Comparison of ENCODE assay signal across 26 cellular contexts in the genomic region with DNA sequence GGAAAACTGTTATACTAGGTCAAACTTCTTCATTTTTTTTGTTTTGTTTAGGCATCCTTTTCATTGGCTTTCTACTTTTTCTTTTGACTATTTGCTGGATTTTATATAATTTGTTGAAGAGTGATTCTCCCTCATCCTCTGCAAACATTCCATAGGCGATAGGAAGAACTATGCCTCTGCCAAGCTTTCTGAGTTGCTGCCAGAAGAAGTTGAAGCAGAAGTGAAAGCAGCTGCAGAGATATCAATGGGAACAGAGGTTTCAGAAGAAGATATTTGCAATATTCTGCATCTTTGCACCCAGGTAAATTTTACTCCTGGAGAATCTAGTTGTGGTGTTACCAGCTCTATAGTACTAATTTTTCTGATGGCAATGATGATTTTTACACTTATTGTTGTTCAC. TPM values are rescaled to one million over a fixed set of nuclear protein-coding genes. Genes with fewer than 3 reads are reported as not detected.
DNase-seq lines count a peak whose midpoint lies in the region; ATAC-seq and TF ChIP-seq lines count a peak whose summit lies in the region.
"Had no signal": no experiment of that assay in that cellular context is flagged by ENCODE, and none has a peak within 500 bp of the region (broad histone marks: within the 10 kb centered on the region; RNA-seq: fewer than 3 reads in every experiment).

No MANE protein-coding gene starts in this region.

- no peaks in the 10 kb centered on the region for H3K27me3 Mint-ChIP-seq in natural killer cell (ENCODE audit: low read depth in 2 of 2)
- no peaks in the 10 kb centered on the region for H3K27me3 Mint-ChIP-seq in natural killer cell treated with Interleukin-12 subunit alpha and Interleukin-12 subunit beta and Interleukin-15 and Interleukin-18, amount 100 ng/mL, for 72 hours
- H3K27me3 Mint-ChIP-seq in T-helper 17 cell: no peaks in the 10 kb centered on the region
- no peaks in the 10 kb centered on the region for H3K27me3 Mint-ChIP-seq in dendritic cell treated with granulocyte-macrophage colony-stimulating factor and Interleukin-4, amounts not matched to agents 40 ng/mL and 50 ng/mL, for 4 days

- no peak for DNase-seq in natural killer cell
- DNase-seq in natural killer cell treated with Interleukin-12 subunit alpha and Interleukin-12 subunit beta and Interleukin-15 and Interleukin-18, amount 100 ng/mL, for 72 hours (ENCODE audit: low spot score): no peak
- no peak for DNase-seq in T-helper 17 cell
- no peak for DNase-seq in NCI-H510A (lab: John Stamatoyannopoulos, UW)
- DNase-seq: ACHN; activated CD4-positive, CD25-positive, alpha-beta regulatory T cell treated with anti-CD3 and anti-CD28 coated beads, Interleukin-2, amount 50 U/mL, for 72 hours; activated CD8-positive, alpha-beta memory T cell treated with anti-CD3 and anti-CD28 coated beads for 24 hours; activated gamma-delta T cell; activated T-cell treated with anti-CD3 and anti-CD28 coated beads for 4 hours; amniotic stem cell; BE2C; immature natural killer cell; KBM-7; left colon; mammary epithelial cell; NCI-H1930; NCI-H524 treated with DMSO at 0.1 percent for 48 hours; posterior cingulate gyrus; right cardiac atrium; stimulated activated naive CD4-positive, alpha-beta T cell treated with Interleukin-2 at 50 U/mL for 16 hours; uterus had no signal

- H3K36me3 Mint-ChIP-seq in natural killer cell (peaks cover 23% of the 10 kb centered on the region), T-helper 17 cell (ENCODE audit: low read depth) (peaks cover 7% of the 10 kb centered on the region)
- peaks cover 22% of the 10 kb centered on the region for H3K36me3 Mint-ChIP-seq in natural killer cell treated with Interleukin-12 subunit alpha and Interleukin-12 subunit beta and Interleukin-15 and Interleukin-18, amount 100 ng/mL, for 72 hours
- peaks cover 89% of the 10 kb centered on the region for H3K36me3 Mint-ChIP-seq in dendritic cell treated with granulocyte-macrophage colony-stimulating factor and Interleukin-4, amounts not matched to agents 40 ng/mL and 50 ng/mL, for 4 days (ENCODE audit: low read depth)

- no peak for ATAC-seq in natural killer cell
- no peak for ATAC-seq in natural killer cell treated with Interleukin-12 subunit alpha and Interleukin-12 subunit beta and Interleukin-15 and Interleukin-18, amount 100 ng/mL, for 72 hours
- no peak for ATAC-seq in T-helper 17 cell
- no peak for ATAC-seq in SK-N-SH treated with all-trans-retinoic acid at 6 μM for 48 hours
- ATAC-seq in HG02571 (IDR thresholded peaks at IDR 0.05; ENCODE audit: unreplicated experiment): no peak
- ATAC-seq: left colon, right cardiac atrium, Right ventricle myocardium inferior had no signal

- H3K27ac Mint-ChIP-seq in natural killer cell: peak overlapping the region; percentile 7 to 10
- peak overlapping the region in 1 of 2 donors; percentile 47 for H3K27ac Mint-ChIP-seq in natural killer cell treated with Interleukin-12 subunit alpha and Interleukin-12 subunit beta and Interleukin-15 and Interleukin-18, amount 100 ng/mL, for 72 hours
- H3K27ac Mint-ChIP-seq in T-helper 17 cell: peak overlapping the region; percentile 32
- H3K27ac Mint-ChIP-seq in dendritic cell treated with granulocyte-macrophage colony-stimulating factor and Interleukin-4, amounts not matched to agents 40 ng/mL and 50 ng/mL, for 4 days: peak overlapping the region; percentile 13

- H3K4me1 Mint-ChIP-seq in natural killer cell (no peaks in the 10 kb centered on the region), T-helper 17 cell (peaks cover 3% of the 10 kb centered on the region)
- H3K4me1 Mint-ChIP-seq in natural killer cell treated with Interleukin-12 subunit alpha and Interleukin-12 subunit beta and Interleukin-15 and Interleukin-18, amount 100 ng/mL, for 72 hours (ENCODE audit: low read depth in 2 of 2): no peaks in the 10 kb centered on the region
- H3K4me1 Mint-ChIP-seq in dendritic cell treated with granulocyte-macrophage colony-stimulating factor and Interleukin-4, amounts not matched to agents 40 ng/mL and 50 ng/mL, for 4 days (ENCODE audit: low read depth): peaks cover 8% of the 10 kb centered on the region
- H3K4me1 Mint-ChIP-seq: immature natural killer cell had no signal

- no peak for TF ChIP-seq CTCF in natural killer cell (IDR thresholded peaks at IDR 0.05)

- no peaks in the 10 kb centered on the region for H3K9me3 Mint-ChIP-seq in natural killer cell
- H3K9me3 Mint-ChIP-seq in natural killer cell treated with Interleukin-12 subunit alpha and Interleukin-12 subunit beta and Interleukin-15 and Interleukin-18, amount 100 ng/mL, for 72 hours: no peaks in the 10 kb centered on the region
- H3K9me3 Mint-ChIP-seq in dendritic cell treated with granulocyte-macrophage colony-stimulating factor and Interleukin-4, amounts not matched to agents 40 ng/mL and 50 ng/mL, for 4 days: no peaks in the 10 kb centered on the region
- H3K9me3 Mint-ChIP-seq: immature natural killer cell had no signal

- intact Hi-C loops in natural killer cell (cut with micrococcal nuclease): no loop called here
- intact Hi-C loops in dendritic cell treated with granulocyte-macrophage colony-stimulating factor and Interleukin-4, amounts not matched to agents 40 ng/mL and 50 ng/mL, for 4 days (cut with micrococcal nuclease): no loop called here

- H3K4me3 Mint-ChIP-seq in natural killer cell (no peak overlapping the region), T-helper 17 cell (peak overlapping the region; percentile 41)
- H3K4me3 Mint-ChIP-seq in natural killer cell treated with Interleukin-12 subunit alpha and Interleukin-12 subunit beta and Interleukin-15 and Interleukin-18, amount 100 ng/mL, for 72 hours: no peak overlapping the region
- H3K4me3 Mint-ChIP-seq in dendritic cell treated with granulocyte-macrophage colony-stimulating factor and Interleukin-4, amounts not matched to agents 40 ng/mL and 50 ng/mL, for 4 days: no peak overlapping the region
- H3K4me3 Mint-ChIP-seq: immature natural killer cell had no signal

- H3K9me3 ChIP-seq in T-helper 17 cell (ENCODE audit: control insufficient read depth, low read length, poor library complexity, severe bottlenecking): no peaks in the 10 kb centered on the region
- H3K9me3 ChIP-seq: BE2C, thoracic aorta, uterus had no signal

TF ChIP-seq in SK-N-SH treated with all-trans-retinoic acid at 6 μM for 48 hours, 23 proteins besides CTCF, POLR2A, EP300 and RAD21 (continues in another document):
- TF ChIP-seq ISL1 (CRISPR knock-in tag; IDR thresholded peaks at IDR 0.05) (no peak), TCF4 (CRISPR knock-in tag; IDR thresholded peaks at IDR 0.05; ENCODE audit: borderline replicate concordance) (no peak), BACH2 (CRISPR knock-in tag; IDR thresholded peaks at IDR 0.05; ENCODE audit: borderline replicate concordance) (no peak), PPARA (CRISPR knock-in tag; IDR thresholded peaks at IDR 0.05; ENCODE audit: borderline replicate concordance) (no peak)
- TF ChIP-seq, protein P1, sequence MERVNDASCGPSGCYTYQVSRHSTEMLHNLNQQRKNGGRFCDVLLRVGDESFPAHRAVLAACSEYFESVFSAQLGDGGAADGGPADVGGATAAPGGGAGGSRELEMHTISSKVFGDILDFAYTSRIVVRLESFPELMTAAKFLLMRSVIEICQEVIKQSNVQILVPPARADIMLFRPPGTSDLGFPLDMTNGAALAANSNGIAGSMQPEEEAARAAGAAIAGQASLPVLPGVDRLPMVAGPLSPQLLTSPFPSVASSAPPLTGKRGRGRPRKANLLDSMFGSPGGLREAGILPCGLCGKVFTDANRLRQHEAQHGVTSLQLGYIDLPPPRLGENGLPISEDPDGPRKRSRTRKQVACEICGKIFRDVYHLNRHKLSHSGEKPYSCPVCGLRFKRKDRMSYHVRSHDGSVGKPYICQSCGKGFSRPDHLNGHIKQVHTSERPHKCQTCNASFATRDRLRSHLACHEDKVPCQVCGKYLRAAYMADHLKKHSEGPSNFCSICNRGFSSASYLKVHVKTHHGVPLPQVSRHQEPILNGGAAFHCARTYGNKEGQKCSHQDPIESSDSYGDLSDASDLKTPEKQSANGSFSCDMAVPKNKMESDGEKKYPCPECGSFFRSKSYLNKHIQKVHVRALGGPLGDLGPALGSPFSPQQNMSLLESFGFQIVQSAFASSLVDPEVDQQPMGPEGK (CRISPR knock-in tag; IDR thresholded peaks at IDR 0.05; ENCODE audit: borderline replicate concordance): no peak
- TF ChIP-seq, protein P2, sequence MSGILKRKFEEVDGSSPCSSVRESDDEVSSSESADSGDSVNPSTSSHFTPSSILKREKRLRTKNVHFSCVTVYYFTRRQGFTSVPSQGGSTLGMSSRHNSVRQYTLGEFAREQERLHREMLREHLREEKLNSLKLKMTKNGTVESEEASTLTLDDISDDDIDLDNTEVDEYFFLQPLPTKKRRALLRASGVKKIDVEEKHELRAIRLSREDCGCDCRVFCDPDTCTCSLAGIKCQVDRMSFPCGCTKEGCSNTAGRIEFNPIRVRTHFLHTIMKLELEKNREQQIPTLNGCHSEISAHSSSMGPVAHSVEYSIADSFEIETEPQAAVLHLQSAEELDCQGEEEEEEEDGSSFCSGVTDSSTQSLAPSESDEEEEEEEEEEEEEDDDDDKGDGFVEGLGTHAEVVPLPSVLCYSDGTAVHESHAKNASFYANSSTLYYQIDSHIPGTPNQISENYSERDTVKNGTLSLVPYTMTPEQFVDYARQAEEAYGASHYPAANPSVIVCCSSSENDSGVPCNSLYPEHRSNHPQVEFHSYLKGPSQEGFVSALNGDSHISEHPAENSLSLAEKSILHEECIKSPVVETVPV (CRISPR knock-in tag; IDR thresholded peaks at IDR 0.05): no peak

RNA-seq across cellular contexts. Expression of a gene that starts 25.4 kb away (rescaled TPM):
- total RNA-seq in natural killer cell (100 to 1,000 TPM; 122 to 155 (median 124) TPM), T-helper 17 cell (100 to 1,000 TPM; 253 to 273 TPM)
- 100 to 1,000 TPM; 136 to 278 TPM for total RNA-seq in natural killer cell treated with Interleukin-12 subunit alpha and Interleukin-12 subunit beta and Interleukin-15 and Interleukin-18, amount 100 ng/mL, for 72 hours

RNA-seq across cellular contexts. Expression of a gene that starts 52.6 kb away (rescaled TPM):
- total RNA-seq in natural killer cell: 10 to 100 TPM; 70.1 to 84.1 (median 70.7) TPM
- 10 to 100 TPM; 92.0 to 94.1 TPM for total RNA-seq in natural killer cell treated with Interleukin-12 subunit alpha and Interleukin-12 subunit beta and Interleukin-15 and Interleukin-18, amount 100 ng/mL, for 72 hours
- 10 to 100 TPM; 61.1 to 72.1 TPM for total RNA-seq in T-helper 17 cell
